18 cellular contexts compared by ENCODE assay signal in the genomic region with DNA sequence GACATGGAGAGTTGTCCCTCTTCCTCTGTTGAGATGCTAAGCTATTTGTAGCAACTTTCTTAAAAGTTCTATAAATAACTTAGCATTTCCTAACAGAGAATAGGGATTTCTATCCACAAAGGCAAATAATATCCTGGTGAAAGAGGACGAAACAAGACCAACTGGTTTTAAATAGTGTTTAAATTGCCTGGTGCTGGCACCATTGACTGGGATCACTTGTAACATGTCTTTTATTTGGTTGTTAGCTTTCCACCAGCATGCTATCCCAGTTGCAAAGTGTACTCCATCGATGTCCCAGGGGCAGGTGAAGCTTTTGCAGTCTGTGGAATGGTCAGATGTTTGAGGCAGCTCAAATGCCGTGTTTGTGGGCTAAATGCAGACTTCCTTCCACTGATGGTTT. TPM values are rescaled to one million over a fixed set of nuclear protein-coding genes. Genes with fewer than 3 reads are reported as not detected.
"Had no signal": no experiment of that assay in that cellular context is flagged by ENCODE, and none has a peak within 500 bp of the region (broad histone marks: within the 10 kb centered on the region; RNA-seq: fewer than 3 reads in every experiment).

No MANE protein-coding gene starts in this region.

- ATAC-seq: activated naive CD4-positive, alpha-beta T cell treated with anti-CD3 and anti-CD28 coated beads, Interleukin-2, amount 50 U/mL, for 72 hours; activated T-cell treated with anti-CD3 and anti-CD28 coated beads, Interleukin-2, amount 50 U/mL, for 72 hours; stimulated activated naive CD8-positive, alpha-beta T cell treated with anti-CD3 and anti-CD28 coated beads, Interleukin-15, amount 100 ng/mL, for 72 hours had no signal

- DNase-seq: activated CD4-positive, alpha-beta T cell treated with anti-CD3 and anti-CD28 coated beads, Interleukin-2, amount 10 ng/mL, durations not matched to agents 7 days and 5 days; activated CD8-positive, alpha-beta memory T cell treated with anti-CD3 and anti-CD28 coated beads, Interleukin-2, amount 50 U/mL, for 48 hours; activated gamma-delta T cell; activated T-cell treated with anti-CD3 and anti-CD28 coated beads, Interleukin-2, amount 50 U/mL, for 72 hours; amniotic stem cell; cortex of kidney; effector CD8-positive, alpha-beta T cell; foreskin melanocyte; small intestine; stimulated activated naive CD8-positive, alpha-beta T cell treated with anti-CD3 and anti-CD28 coated beads, Interleukin-15, amount 100 ng/mL, for 72 hours; T-helper 2 cell; upper lobe of left lung had no signal

- H3K4me3 ChIP-seq: right atrium auricular region, upper lobe of left lung had no signal

- H3K4me3 Mint-ChIP-seq: activated CD4-positive, alpha-beta T cell treated with anti-CD3 and anti-CD28 coated beads, Interleukin-2, amount 10 ng/mL, durations not matched to agents 7 days and 5 days; activated T-cell treated with anti-CD3 and anti-CD28 coated beads, Interleukin-2, amount 50 U/mL, for 72 hours; central memory CD8-positive, alpha-beta T cell; stimulated activated naive CD8-positive, alpha-beta T cell treated with anti-CD3 and anti-CD28 coated beads, Interleukin-15, amount 100 ng/mL, for 72 hours had no signal

- H3K27me3 Mint-ChIP-seq: activated CD4-positive, alpha-beta T cell treated with anti-CD3 and anti-CD28 coated beads, Interleukin-2, amount 10 ng/mL, durations not matched to agents 7 days and 5 days; central memory CD8-positive, alpha-beta T cell; stimulated activated naive CD8-positive, alpha-beta T cell treated with anti-CD3 and anti-CD28 coated beads, Interleukin-15, amount 100 ng/mL, for 72 hours had no signal

- H3K27ac ChIP-seq: neutrophil, right atrium auricular region, upper lobe of left lung had no signal

- H3K9me3 ChIP-seq: neutrophil, right atrium auricular region, upper lobe of left lung had no signal

- H3K9me3 Mint-ChIP-seq: activated CD4-positive, alpha-beta T cell treated with anti-CD3 and anti-CD28 coated beads, Interleukin-2, amount 10 ng/mL, durations not matched to agents 7 days and 5 days; activated naive CD4-positive, alpha-beta T cell treated with anti-CD3 and anti-CD28 coated beads, Interleukin-2, amount 50 U/mL, for 72 hours; activated T-cell treated with anti-CD3 and anti-CD28 coated beads, Interleukin-2, amount 50 U/mL, for 72 hours; central memory CD8-positive, alpha-beta T cell; stimulated activated naive CD8-positive, alpha-beta T cell treated with anti-CD3 and anti-CD28 coated beads, Interleukin-15, amount 100 ng/mL, for 72 hours had no signal

- H3K27me3 ChIP-seq: neutrophil, right atrium auricular region, upper lobe of left lung had no signal

- H3K27ac Mint-ChIP-seq: activated CD4-positive, alpha-beta T cell treated with anti-CD3 and anti-CD28 coated beads, Interleukin-2, amount 10 ng/mL, durations not matched to agents 7 days and 5 days; activated naive CD4-positive, alpha-beta T cell treated with anti-CD3 and anti-CD28 coated beads, Interleukin-2, amount 50 U/mL, for 72 hours; activated T-cell treated with anti-CD3 and anti-CD28 coated beads, Interleukin-2, amount 50 U/mL, for 72 hours; stimulated activated naive CD8-positive, alpha-beta T cell treated with anti-CD3 and anti-CD28 coated beads, Interleukin-15, amount 100 ng/mL, for 72 hours had no signal

- H3K36me3 Mint-ChIP-seq: activated naive CD4-positive, alpha-beta T cell treated with anti-CD3 and anti-CD28 coated beads, Interleukin-2, amount 50 U/mL, for 72 hours had no signal

RNA-seq across cellular contexts. Expression of gene C10orf95, which starts 56.2 kb away (rescaled TPM):
- total RNA-seq: endothelial cell of umbilical vein, lung microvascular endothelial cell, right atrium auricular region had no signal
